19 cellular contexts compared by ENCODE assay signal in the genomic region with DNA sequence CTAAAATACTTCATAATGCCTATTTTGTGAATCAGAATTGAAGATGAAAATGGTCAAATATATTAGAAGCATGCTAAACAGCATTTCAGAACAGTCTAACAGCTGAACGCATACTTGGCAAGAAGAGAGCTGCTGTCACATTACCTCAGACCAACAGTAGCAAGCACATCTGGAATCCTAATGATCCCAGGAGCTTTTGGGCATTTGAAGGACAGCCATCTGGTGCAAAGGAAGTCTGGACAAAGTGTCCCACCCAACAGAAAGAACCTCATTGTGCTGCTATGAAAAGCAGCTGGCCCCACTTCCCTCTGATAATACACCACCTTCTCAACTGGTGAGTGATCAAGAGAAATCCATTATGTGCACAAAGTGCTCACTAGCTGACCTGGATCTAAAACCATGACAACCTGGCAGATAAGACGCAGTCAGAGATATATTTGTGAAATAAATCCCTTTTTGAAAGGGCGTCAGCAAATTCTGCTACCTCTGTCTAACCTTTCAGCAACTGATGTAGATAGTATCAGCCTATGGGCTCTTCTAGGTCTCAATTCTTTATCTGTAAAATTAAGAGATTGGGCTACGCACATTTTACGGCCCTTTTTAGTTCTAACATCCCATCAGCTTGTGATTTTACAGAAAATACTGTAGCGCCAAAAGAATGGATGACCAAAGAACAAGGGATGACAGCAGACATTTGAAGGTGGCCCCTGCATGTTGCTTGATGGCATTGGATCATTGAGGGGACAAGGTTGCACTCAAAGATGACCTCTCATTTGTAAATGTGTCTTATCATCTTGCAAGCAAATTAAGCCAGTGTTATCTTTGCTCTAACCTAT.
DNase-seq lines count a peak whose midpoint lies in the region; ATAC-seq, FAIRE-seq and TF ChIP-seq lines count a peak whose summit lies in the region.
"Had no signal": no experiment of that assay in that cellular context is flagged by ENCODE, and none has a peak within 500 bp of the region (broad histone marks: within the 10 kb centered on the region; RNA-seq: fewer than 3 reads in every experiment).

No MANE protein-coding gene starts in this region.

- no peaks in the 10 kb centered on the region for H3K9me3 ChIP-seq in neural progenitor cell (ENCODE audit: low read depth)
- H3K9me3 ChIP-seq in osteoblast (ENCODE audit: low read depth, low read length), result no peaks in the 10 kb centered on the region
- H3K9me3 ChIP-seq in SJCRH30 (replicated peaks), result no peaks in the 10 kb centered on the region
- H3K9me3 ChIP-seq: psoas muscle, vagina had no signal

- H3K4me1 ChIP-seq in neural progenitor cell (no peaks in the 10 kb centered on the region), osteoblast (ENCODE audit: insufficient read depth, low read length) (peaks cover 9% of the 10 kb centered on the region), SJCRH30 (no peaks in the 10 kb centered on the region)
- H3K4me1 ChIP-seq: psoas muscle had no signal

- H3F3A ChIP-seq in neural progenitor cell (ENCODE audit: low read depth), result no peaks in the 10 kb centered on the region

- H2AFZ ChIP-seq in neural progenitor cell (replicated peaks) (no peak overlapping the region), osteoblast (ENCODE audit: low read length) (no peak overlapping the region)

- no peak for DNase-seq in activated CD4-positive, alpha-beta T cell treated with anti-CD3 and anti-CD28 coated beads for 36 hours
- no peak for DNase-seq in activated CD4-positive, alpha-beta T cell treated with anti-CD3 and anti-CD28 coated beads, Interleukin-2, amount 50 U/mL, for 4 hours
- DNase-seq in NCI-H146 treated with DMSO at 0.1 percent for 48 hours (lab: John Stamatoyannopoulos, UW; ENCODE audit: unreplicated experiment) (peak; percentile 46), cardiac fibroblast (ENCODE audit: low read depth in 2 of 2) (peak; percentile 29 to 44), neural progenitor cell (ENCODE audit: low spot score) (peak; percentile 8), GM12891 (ENCODE audit: insufficient read length, low spot score) (no peak), osteoblast (ENCODE audit: insufficient read length, low spot score, missing footprints) (no peak), SJCRH30 (no peak)
- DNase-seq: activated effector memory CD4-positive, alpha-beta T cell treated with Interleukin-2 at 50 U/mL for 16 hours; cerebellar nuclear complex; NCI-H1436; NK-92 treated with Interleukin-12 subunit alpha and Interleukin-12 subunit beta, amount 100 ng/mL, for 24 hours; psoas muscle; stimulated activated CD4-positive, alpha-beta T cell treated with anti-CD3 and anti-CD28 coated beads, Interleukin-1b, Interleukin-23, amount 100 ng/mL, for 48 hours had no signal

- no peaks in the 10 kb centered on the region for H3K27me3 ChIP-seq in neural progenitor cell
- no peaks in the 10 kb centered on the region for H3K27me3 ChIP-seq in osteoblast (ENCODE audit: insufficient read depth, low read length)
- no peaks in the 10 kb centered on the region for H3K27me3 ChIP-seq in SJCRH30
- H3K27me3 ChIP-seq: vagina had no signal

- no peaks in the 10 kb centered on the region for H4K20me1 ChIP-seq in neural progenitor cell (ENCODE audit: low read depth)
- H4K20me1 ChIP-seq in osteoblast (ENCODE audit: insufficient read depth, low read length), result no peaks in the 10 kb centered on the region

- H3K79me2 ChIP-seq in neural progenitor cell (ENCODE audit: low read depth) (no peaks in the 10 kb centered on the region), osteoblast (ENCODE audit: insufficient read depth, low read length) (no peaks in the 10 kb centered on the region)

- no peak overlapping the region for H3K4me2 ChIP-seq in neural progenitor cell
- no peak overlapping the region for H3K4me2 ChIP-seq in osteoblast (ENCODE audit: insufficient read depth, low read length)

- ATAC-seq in activated CD4-positive, alpha-beta T cell treated with anti-CD3 and anti-CD28 coated beads for 36 hours, result no peak
- ATAC-seq: esophagus mucosa, WTC11 had no signal

- peaks cover 47% of the 10 kb centered on the region for H3K4me1 Mint-ChIP-seq in activated CD4-positive, alpha-beta T cell treated with anti-CD3 and anti-CD28 coated beads for 36 hours
- no peaks in the 10 kb centered on the region for H3K4me1 Mint-ChIP-seq in neural progenitor cell

- intact Hi-C loops in activated CD4-positive, alpha-beta T cell treated with anti-CD3 and anti-CD28 coated beads for 36 hours (cut with DNase I, micrococcal nuclease), result loop anchor here in 1 of 2 experiments (5.0 kb wide), 1 partner anchor 738 kb away; no protein-coding TSS in a partner anchor

- CTCF ChIA-PET in activated CD4-positive, alpha-beta T cell treated with anti-CD3 and anti-CD28 coated beads for 36 hours (lab: Charles Lee), result interaction anchor here (0.6 to 1.1 kb wide), 2 partner anchors 10 to 18 kb away, joined by 3 read pairs; no protein-coding TSS in a partner anchor

- peak overlapping the region; percentile 81 for H3K27ac Mint-ChIP-seq in activated CD4-positive, alpha-beta T cell treated with anti-CD3 and anti-CD28 coated beads for 36 hours
- H3K27ac Mint-ChIP-seq in neural progenitor cell, result no peak overlapping the region
- H3K27ac Mint-ChIP-seq: WTC11 had no signal

- no peaks in the 10 kb centered on the region for H3K27me3 Mint-ChIP-seq in activated CD4-positive, alpha-beta T cell treated with anti-CD3 and anti-CD28 coated beads for 36 hours
- no peaks in the 10 kb centered on the region for H3K27me3 Mint-ChIP-seq in neural progenitor cell (ENCODE audit: insufficient read depth, low read depth)
- H3K27me3 Mint-ChIP-seq: IgD-negative memory B cell had no signal

- H3K27ac ChIP-seq in neural progenitor cell (no peak overlapping the region), osteoblast (ENCODE audit: low read depth, low read length) (no peak overlapping the region), SJCRH30 (no peak overlapping the region)
- H3K27ac ChIP-seq: psoas muscle, vagina had no signal

- H3K4me3 ChIP-seq in cardiac fibroblast (replicated peaks in 1 of 2; ENCODE audit: low read depth in 2 of 2, low read length in 2 of 2), result no peak overlapping the region
- no peak overlapping the region for H3K4me3 ChIP-seq in neural progenitor cell
- no peak overlapping the region for H3K4me3 ChIP-seq in osteoblast (ENCODE audit: insufficient read depth, low read length)
- H3K4me3 ChIP-seq in SJCRH30, result no peak overlapping the region
- H3K4me3 ChIP-seq: lung, psoas muscle, vagina had no signal

- FAIRE-seq in GM12891 (lab: Jason Lieb, UNC), result no peak

- no peak overlapping the region for H3K4me3 Mint-ChIP-seq in activated CD4-positive, alpha-beta T cell treated with anti-CD3 and anti-CD28 coated beads for 36 hours
- H3K4me3 Mint-ChIP-seq in neural progenitor cell, result no peak overlapping the region
- H3K4me3 Mint-ChIP-seq: WTC11 had no signal

- no peak overlapping the region for H3K9ac ChIP-seq in neural progenitor cell

- TF ChIP-seq CTCF in cardiac fibroblast (IDR thresholded peaks at IDR 0.05; ENCODE audit: low read depth, low read length) (no peak), neural progenitor cell (IDR thresholded peaks at IDR 0.05) (no peak), osteoblast (IDR thresholded peaks at IDR 0.05; ENCODE audit: extremely low read depth, low read depth, low read length) (no peak)

- no peak for TF ChIP-seq POLR2A in GM12891 (IDR thresholded peaks at IDR 0.05; ENCODE audit: low read depth, low read length)

- POLR2A ChIA-PET in activated CD4-positive, alpha-beta T cell treated with anti-CD3 and anti-CD28 coated beads for 36 hours (lab: Charles Lee), result interaction anchor here (0.6 kb wide), 1 partner anchor 21 kb away, joined by 3 read pairs; no protein-coding TSS in a partner anchor

- H3K9me3 Mint-ChIP-seq in activated CD4-positive, alpha-beta T cell treated with anti-CD3 and anti-CD28 coated beads for 36 hours (ENCODE audit: low read depth), result peaks cover 7% of the 10 kb centered on the region
- H3K9me3 Mint-ChIP-seq in neural progenitor cell, result no peaks in the 10 kb centered on the region

- H3K36me3 ChIP-seq in neural progenitor cell, result no peaks in the 10 kb centered on the region
- H3K36me3 ChIP-seq in osteoblast (ENCODE audit: insufficient read depth, low read length), result no peaks in the 10 kb centered on the region
- no peaks in the 10 kb centered on the region for H3K36me3 ChIP-seq in SJCRH30
- H3K36me3 ChIP-seq: vagina had no signal

- H3K36me3 Mint-ChIP-seq in activated CD4-positive, alpha-beta T cell treated with anti-CD3 and anti-CD28 coated beads for 36 hours (ENCODE audit: low read depth), result peaks cover 4% of the 10 kb centered on the region
- H3K36me3 Mint-ChIP-seq in neural progenitor cell, result peaks cover 2% of the 10 kb centered on the region
- H3K36me3 Mint-ChIP-seq: WTC11 had no signal

TF ChIP-seq in GM12891, 5 proteins besides CTCF, POLR2A, EP300 and RAD21:
- no peak for TF ChIP-seq POU2F2 (IDR thresholded peaks at IDR 0.05; ENCODE audit: low read depth, low read length)
- TF ChIP-seq POLR2AphosphoS5 (IDR thresholded peaks at IDR 0.05; ENCODE audit: low read depth, low read length), result no peak
- no peak for TF ChIP-seq SPI1 (IDR thresholded peaks at IDR 0.05; ENCODE audit: low read depth, low read length)
- TF ChIP-seq PAX5 (IDR thresholded peaks at IDR 0.05; ENCODE audit: insufficient read depth, low read length, severe bottlenecking), result no peak
- no peak for TF ChIP-seq TAF1 (IDR thresholded peaks at IDR 0.05; ENCODE audit: low read depth, low read length)
TF ChIP-seq in GM12891: peak in this region for 0.

Comparison
In these comparisons a context has a peak if more than half of its experiments do, and no peak if none do; other contexts are left out.
1. DNase-seq: peak in NCI-H146 treated with DMSO at 0.1 percent for 48 hours (single experiment), cardiac fibroblast (2 of 2) and neural progenitor cell (single experiment); none in activated CD4-positive, alpha-beta T cell treated with anti-CD3 and anti-CD28 coated beads for 36 hours (single experiment), activated CD4-positive, alpha-beta T cell treated with anti-CD3 and anti-CD28 coated beads, Interleukin-2, amount 50 U/mL, for 4 hours (0 of 2), GM12891 (single experiment), osteoblast (single experiment) and SJCRH30 (0 of 2).